In genomic region chr14:104750658-104751057, GRCh38 we compare ENCODE assay signal across 13 cellular contexts. TPM values are rescaled to one million over a fixed set of nuclear protein-coding genes. Genes with fewer than 3 reads are reported as not detected.
DNase-seq lines count a peak whose midpoint lies in the region; ATAC-seq and TF ChIP-seq lines count a peak whose summit lies in the region.
"Had no signal": no experiment of that assay in that cellular context is flagged by ENCODE, and none has a peak within 500 bp of the region (broad histone marks: within the 10 kb centered on the region; RNA-seq: fewer than 3 reads in every experiment).

No MANE protein-coding gene starts in this region.

- H3K27me3 Mint-ChIP-seq in CD8-positive, alpha-beta T cell (ENCODE audit: low read depth), result no peaks in the 10 kb centered on the region
- H3K27me3 Mint-ChIP-seq in WTC11 (ENCODE audit: low read depth), result peaks cover 14% of the 10 kb centered on the region

- TF ChIP-seq CTCF in 22Rv1 (IDR thresholded peaks at IDR 0.05), result no peak
- TF ChIP-seq CTCF in CD8-positive, alpha-beta T cell (IDR thresholded peaks at IDR 0.05), result no peak
- no peak for TF ChIP-seq CTCF in WTC11 (IDR thresholded peaks at IDR 0.05)
- TF ChIP-seq CTCF in right lobe of liver (IDR thresholded peaks at IDR 0.05), result no peak
- TF ChIP-seq CTCF in GM10266 (IDR thresholded peaks at IDR 0.05; ENCODE audit: control insufficient read depth, insufficient read depth, low read depth, missing control alignments), result no peak

- no peak overlapping the region for H3K27ac Mint-ChIP-seq in CD8-positive, alpha-beta T cell
- H3K27ac Mint-ChIP-seq in WTC11, result no peak overlapping the region
- H3K27ac Mint-ChIP-seq: dendritic cell treated with granulocyte-macrophage colony-stimulating factor and Interleukin-4, amounts not matched to agents 40 ng/mL and 50 ng/mL, for 4 days had no signal

- peaks cover 5% of the 10 kb centered on the region for H3K36me3 ChIP-seq in CD8-positive, alpha-beta T cell (ENCODE audit: insufficient read depth, low read length)
- peaks cover 0 to 2% (median 0%) of the 10 kb centered on the region in 4 donors for H3K36me3 ChIP-seq in right lobe of liver

- DNase-seq in CD8-positive, alpha-beta T cell, result no peak
- no peak for DNase-seq in WTC11 (ENCODE audit: low spot score)
- no peak for DNase-seq in right lobe of liver
- no peak for DNase-seq in NK-92 treated with Interleukin-12 subunit alpha and Interleukin-12 subunit beta, amount 100 ng/mL, for 24 hours (lab: John Stamatoyannopoulos, UW)
- DNase-seq in foreskin melanocyte, result no peak
- no peak for DNase-seq in GM10266 (ENCODE audit: extremely low spot score)
- DNase-seq: amniotic stem cell, C1 segment of cervical spinal cord, H7, PC-9 had no signal

- peak; percentile 62 for TF ChIP-seq POLR2A in right lobe of liver (IDR thresholded peaks at IDR 0.05)

- no CpG with 5 or more reads among the region's 6 CpGs for WGBS in right lobe of liver (ENCODE audit: insufficient coverage, low coverage, low lambda C conversion rate, missing lambda C conversion rate)

- no peak overlapping the region for H3K4me3 ChIP-seq in CD8-positive, alpha-beta T cell (ENCODE audit: low read depth, low read length)
- H3K4me3 ChIP-seq in right lobe of liver, result no peak overlapping the region
- H3K4me3 ChIP-seq: PC-9 had no signal

- peaks cover 29% of the 10 kb centered on the region for H3K4me1 ChIP-seq in CD8-positive, alpha-beta T cell (ENCODE audit: insufficient read depth, low read length)
- peaks cover 0 to 66% (median 30%) of the 10 kb centered on the region in 4 donors for H3K4me1 ChIP-seq in right lobe of liver

- intact Hi-C loops in CD8-positive, alpha-beta T cell (cut with DNase I, micrococcal nuclease), result loop anchor here (5.0 to 10.0 kb wide), 3 partner anchors 432 to 1363 kb away; partner anchors contain the start of genes BRF1 (in 1 of the 2), MARK3 (in 1 of the 2) and NUDT14 (in 1 of the 2)
- intact Hi-C loops in right lobe of liver (cut with DNase I), result no loop called here

- CTCF ChIA-PET in CD8-positive, alpha-beta T cell (lab: Charles Lee), result interaction anchor here (1.3 to 6.1 kb wide), 3 partner anchors 16 to 75 kb away, joined by 3 to 42 read pairs (median 12); no protein-coding TSS in a partner anchor
- CTCF ChIA-PET in WTC11 (lab: Charles Lee), result interaction anchor here (0.8 to 2.4 kb wide), 4 partner anchors 18 to 76 kb away, joined by 4 to 11 read pairs (median 6); no protein-coding TSS in a partner anchor

- peaks cover 36% of the 10 kb centered on the region for H3K4me1 Mint-ChIP-seq in CD8-positive, alpha-beta T cell (ENCODE audit: low read depth)
- H3K4me1 Mint-ChIP-seq in WTC11, result peaks cover 11% of the 10 kb centered on the region

- ATAC-seq in CD8-positive, alpha-beta T cell, result no peak
- ATAC-seq in WTC11, result no peak
- ATAC-seq in right lobe of liver, result no peak
- no peak for ATAC-seq in HG03095 (IDR thresholded peaks at IDR 0.05; ENCODE audit: unreplicated experiment)

- peak overlapping the region; percentile 37 for H3K4me3 Mint-ChIP-seq in CD8-positive, alpha-beta T cell
- H3K4me3 Mint-ChIP-seq in WTC11, result no peak overlapping the region

- H3K9me3 Mint-ChIP-seq in CD8-positive, alpha-beta T cell, result no peaks in the 10 kb centered on the region
- H3K9me3 Mint-ChIP-seq in WTC11, result peaks cover 22% of the 10 kb centered on the region
- H3K9me3 Mint-ChIP-seq: dendritic cell treated with granulocyte-macrophage colony-stimulating factor and Interleukin-4, amounts not matched to agents 40 ng/mL and 50 ng/mL, for 4 days had no signal

- peaks cover 18% of the 10 kb centered on the region for H3K36me3 Mint-ChIP-seq in CD8-positive, alpha-beta T cell
- peaks cover 19% of the 10 kb centered on the region for H3K36me3 Mint-ChIP-seq in WTC11

- no peaks in the 10 kb centered on the region for H3K9me3 ChIP-seq in CD8-positive, alpha-beta T cell (ENCODE audit: low read length)
- H3K9me3 ChIP-seq in right lobe of liver, result no peaks in the 10 kb centered on the region

- no peaks in the 10 kb centered on the region for H3K27me3 ChIP-seq in CD8-positive, alpha-beta T cell (ENCODE audit: insufficient read depth, low read length)
- H3K27me3 ChIP-seq in right lobe of liver, result no peaks in the 10 kb centered on the region

- POLR2A ChIA-PET in CD8-positive, alpha-beta T cell (lab: Charles Lee), result no interaction called here
- POLR2A ChIA-PET in WTC11 (lab: Charles Lee), result no interaction called here

- H3K27ac ChIP-seq in 22Rv1, result peak overlapping the region; percentile 94; the same call in 1 of the 2 replicates
- H3K27ac ChIP-seq in CD8-positive, alpha-beta T cell (ENCODE audit: low read depth, low read length), result no peak overlapping the region
- no peak overlapping the region for H3K27ac ChIP-seq in right lobe of liver
- H3K27ac ChIP-seq: PC-9 had no signal

TF ChIP-seq in WTC11, 78 proteins besides CTCF, POLR2A, EP300 and RAD21:
- TF ChIP-seq, protein P1, sequence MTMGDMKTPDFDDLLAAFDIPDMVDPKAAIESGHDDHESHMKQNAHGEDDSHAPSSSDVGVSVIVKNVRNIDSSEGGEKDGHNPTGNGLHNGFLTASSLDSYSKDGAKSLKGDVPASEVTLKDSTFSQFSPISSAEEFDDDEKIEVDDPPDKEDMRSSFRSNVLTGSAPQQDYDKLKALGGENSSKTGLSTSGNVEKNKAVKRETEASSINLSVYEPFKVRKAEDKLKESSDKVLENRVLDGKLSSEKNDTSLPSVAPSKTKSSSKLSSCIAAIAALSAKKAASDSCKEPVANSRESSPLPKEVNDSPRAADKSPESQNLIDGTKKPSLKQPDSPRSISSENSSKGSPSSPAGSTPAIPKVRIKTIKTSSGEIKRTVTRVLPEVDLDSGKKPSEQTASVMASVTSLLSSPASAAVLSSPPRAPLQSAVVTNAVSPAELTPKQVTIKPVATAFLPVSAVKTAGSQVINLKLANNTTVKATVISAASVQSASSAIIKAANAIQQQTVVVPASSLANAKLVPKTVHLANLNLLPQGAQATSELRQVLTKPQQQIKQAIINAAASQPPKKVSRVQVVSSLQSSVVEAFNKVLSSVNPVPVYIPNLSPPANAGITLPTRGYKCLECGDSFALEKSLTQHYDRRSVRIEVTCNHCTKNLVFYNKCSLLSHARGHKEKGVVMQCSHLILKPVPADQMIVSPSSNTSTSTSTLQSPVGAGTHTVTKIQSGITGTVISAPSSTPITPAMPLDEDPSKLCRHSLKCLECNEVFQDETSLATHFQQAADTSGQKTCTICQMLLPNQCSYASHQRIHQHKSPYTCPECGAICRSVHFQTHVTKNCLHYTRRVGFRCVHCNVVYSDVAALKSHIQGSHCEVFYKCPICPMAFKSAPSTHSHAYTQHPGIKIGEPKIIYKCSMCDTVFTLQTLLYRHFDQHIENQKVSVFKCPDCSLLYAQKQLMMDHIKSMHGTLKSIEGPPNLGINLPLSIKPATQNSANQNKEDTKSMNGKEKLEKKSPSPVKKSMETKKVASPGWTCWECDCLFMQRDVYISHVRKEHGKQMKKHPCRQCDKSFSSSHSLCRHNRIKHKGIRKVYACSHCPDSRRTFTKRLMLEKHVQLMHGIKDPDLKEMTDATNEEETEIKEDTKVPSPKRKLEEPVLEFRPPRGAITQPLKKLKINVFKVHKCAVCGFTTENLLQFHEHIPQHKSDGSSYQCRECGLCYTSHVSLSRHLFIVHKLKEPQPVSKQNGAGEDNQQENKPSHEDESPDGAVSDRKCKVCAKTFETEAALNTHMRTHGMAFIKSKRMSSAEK (CRISPR knock-in tag; IDR thresholded peaks at IDR 0.05; ENCODE audit: borderline replicate concordance), result no peak
- TF ChIP-seq ETV6 (CRISPR knock-in tag; IDR thresholded peaks at IDR 0.05) (no peak), NFYB (CRISPR knock-in tag; conservative IDR thresholded peaks at IDR 0.05; ENCODE audit: low read depth) (0 out of 2 replicates have a peak, but pooled peaks have one; percentile 6)
TF ChIP-seq in WTC11: peak in this region for 1.

RNA-seq across cellular contexts. Expression of gene SIVA1, which starts 2.3 kb away (rescaled TPM):
- 100 to 1,000 TPM; 104 to 115 TPM for total RNA-seq in CD8-positive, alpha-beta T cell
- total RNA-seq in WTC11 (2021) (113 to 128 TPM (median 124 TPM) in 3 replicates), right lobe of liver (100 to 1,000 TPM in 2 of 6 experiments, 10 to 100 TPM in 4; 38.1 to 252 (median 50.6) TPM)

RNA-seq across cellular contexts. Expression of gene ADSS1, which starts 26.6 kb away (rescaled TPM):
- 1 to 10 TPM; 2.4 to 3.5 TPM for total RNA-seq in CD8-positive, alpha-beta T cell
- 10.0 to 13.3 TPM (median 12.0 TPM) in 3 replicates for total RNA-seq in WTC11 (2021)
- 10 to 100 TPM in 5 of 6 experiments, 1 to 10 TPM in 1; 8.1 to 50.5 (median 36.8) TPM for total RNA-seq in right lobe of liver

RNA-seq across cellular contexts. Expression of gene AKT1, which starts 44.9 kb away (rescaled TPM):
- total RNA-seq in CD8-positive, alpha-beta T cell, result 10 to 100 TPM; 65.7 to 67.7 TPM
- total RNA-seq in WTC11 (2021) (105 to 121 TPM (median 106 TPM) in 3 replicates), right lobe of liver (10 to 100 TPM; 66.7 to 92.1 (median 83.9) TPM)

RNA-seq across cellular contexts. Expression of gene ZBTB42, which starts 50.2 kb away (rescaled TPM):
- total RNA-seq in CD8-positive, alpha-beta T cell, result 1 to 10 TPM; 2.0 to 2.3 TPM
- total RNA-seq in WTC11 (2021) (5.4 to 6.4 TPM (median 5.5 TPM) in 3 replicates), right lobe of liver (10 to 100 TPM in 2 of 6 experiments, 1 to 10 TPM in 4; 2.2 to 13.7 (median 3.6) TPM)

Comparison
In these comparisons a context has a peak if more than half of its experiments do, and no peak if none do; other contexts are left out.
1. intact Hi-C loops: an anchor here in CD8-positive, alpha-beta T cell (5.0 to 10.0 kb wide); none called in right lobe of liver.